Comparison of ENCODE assay signal across 10 cellular contexts in the genomic region with DNA sequence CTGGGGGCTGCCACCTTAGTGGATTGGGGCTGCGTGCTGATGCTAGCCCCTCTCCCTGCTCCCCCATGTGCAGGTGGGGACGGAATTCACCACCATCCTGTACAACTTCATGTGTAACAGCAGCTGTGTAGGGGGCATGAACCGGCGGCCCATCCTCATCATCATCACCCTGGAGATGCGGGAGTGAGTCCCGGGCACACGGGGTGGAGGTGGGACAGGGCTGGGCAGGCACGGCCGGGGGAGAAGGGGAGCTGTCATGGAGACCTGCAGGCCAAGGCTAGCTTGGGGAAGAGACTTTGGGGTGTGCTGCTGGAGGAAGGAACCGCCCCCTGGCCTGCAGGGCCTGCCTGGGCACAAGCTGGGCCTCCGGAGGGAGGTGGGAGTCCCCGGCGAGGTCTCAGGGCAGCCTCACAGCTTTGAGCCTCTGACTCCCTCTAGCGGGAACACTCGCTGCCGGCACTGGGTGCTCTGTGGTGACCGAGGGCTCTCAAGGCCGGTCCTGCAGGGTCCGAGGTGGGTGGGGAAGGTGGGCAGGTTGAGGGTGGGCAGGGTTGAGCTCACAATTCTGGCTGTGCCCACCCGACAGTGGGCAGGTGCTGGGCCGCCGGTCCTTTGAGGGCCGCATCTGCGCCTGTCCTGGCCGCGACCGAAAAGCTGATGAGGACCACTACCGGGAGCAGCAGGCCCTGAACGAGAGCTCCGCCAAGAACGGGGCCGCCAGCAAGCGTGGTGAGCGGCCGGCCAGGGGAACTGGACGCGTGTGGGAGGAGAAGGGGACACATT. TPM values are rescaled to one million over a fixed set of nuclear protein-coding genes. Genes with fewer than 3 reads are reported as not detected.
DNase-seq lines count a peak whose midpoint lies in the region; ATAC-seq and TF ChIP-seq lines count a peak whose summit lies in the region.
"Had no signal": no experiment of that assay in that cellular context is flagged by ENCODE, and none has a peak within 500 bp of the region (broad histone marks: within the 10 kb centered on the region; RNA-seq: fewer than 3 reads in every experiment).

No MANE protein-coding gene starts in this region.

- no peak overlapping the region for H3K27ac Mint-ChIP-seq in naive thymus-derived CD4-positive, alpha-beta T cell
- H3K27ac Mint-ChIP-seq in CD14-positive monocyte: peak overlapping the region in 1 of 7 donors; percentile 61

- no peaks in the 10 kb centered on the region for H3K27me3 ChIP-seq in naive thymus-derived CD4-positive, alpha-beta T cell (ENCODE audit: control insufficient read depth in 2 of 2, insufficient read depth in 2 of 2, low read length in 2 of 2)
- H3K27me3 ChIP-seq: body of pancreas had no signal

- H3K4me1 ChIP-seq in naive thymus-derived CD4-positive, alpha-beta T cell (ENCODE audit: control insufficient read depth in 2 of 2, insufficient read depth in 2 of 2, low read length in 2 of 2): no peaks in the 10 kb centered on the region
- H3K4me1 ChIP-seq: body of pancreas had no signal

- no peak overlapping the region for H3K4me3 ChIP-seq in cardiac fibroblast (replicated peaks in 1 of 2; ENCODE audit: low read depth in 2 of 2, low read length in 2 of 2)
- no peak overlapping the region for H3K4me3 ChIP-seq in naive thymus-derived CD4-positive, alpha-beta T cell (ENCODE audit: low read length)
- H3K4me3 ChIP-seq: body of pancreas had no signal

- peaks cover 0 to 18% (median 0%) of the 10 kb centered on the region in 5 donors for H3K27me3 Mint-ChIP-seq in naive thymus-derived CD4-positive, alpha-beta T cell
- H3K27me3 Mint-ChIP-seq in CD14-positive monocyte (ENCODE audit: low read depth in 3 of 3): peaks cover 2 to 11% (median 5%) of the 10 kb centered on the region in 3 donors

- DNase-seq in ELF-1 (ENCODE audit: low read depth, low spot score) (peak; percentile 72), Kasumi-1 (lab: John Stamatoyannopoulos, UW) (peak; percentile 52 to 60), cardiac fibroblast (ENCODE audit: low read depth in 2 of 2) (peak; percentile 22 to 29), omental fat pad (ENCODE audit: low spot score) (no peak), CD14-positive monocyte (ENCODE audit: low spot score) (no peak), GDM1 (lab: John Stamatoyannopoulos, UW) (no peak)
- no peak for DNase-seq in naive thymus-derived CD4-positive, alpha-beta T cell

- peaks cover 0 to 2% (median 0%) of the 10 kb centered on the region in 11 donors for H3K9me3 Mint-ChIP-seq in naive thymus-derived CD4-positive, alpha-beta T cell
- H3K9me3 Mint-ChIP-seq in CD14-positive monocyte: no peaks in the 10 kb centered on the region

- no peaks in the 10 kb centered on the region for H3K36me3 Mint-ChIP-seq in naive thymus-derived CD4-positive, alpha-beta T cell
- H3K36me3 Mint-ChIP-seq in CD14-positive monocyte: no peaks in the 10 kb centered on the region

- no peak overlapping the region for H3K4me3 Mint-ChIP-seq in naive thymus-derived CD4-positive, alpha-beta T cell
- H3K4me3 Mint-ChIP-seq in CD14-positive monocyte: no peak overlapping the region

- POLR2A ChIA-PET in naive thymus-derived CD4-positive, alpha-beta T cell (lab: Charles Lee): no interaction called here

- TF ChIP-seq CTCF in cardiac fibroblast (IDR thresholded peaks at IDR 0.05; ENCODE audit: low read depth, low read length) (peak; percentile 62), omental fat pad (IDR thresholded peaks at IDR 0.05) (no peak), CD14-positive monocyte (IDR thresholded peaks at IDR 0.05) (no peak)

- intact Hi-C loops in naive thymus-derived CD4-positive, alpha-beta T cell (cut with micrococcal nuclease): no loop called here
- intact Hi-C loops in CD14-positive monocyte (cut with micrococcal nuclease): loop anchor here in 1 of 2 donors (10.0 kb wide), 2 partner anchors 162 to 232 kb away; no protein-coding TSS in a partner anchor

- no peak overlapping the region for H3K27ac ChIP-seq in naive thymus-derived CD4-positive, alpha-beta T cell (ENCODE audit: low read depth, low read length)
- H3K27ac ChIP-seq: body of pancreas, neutrophil had no signal

- CTCF ChIA-PET in naive thymus-derived CD4-positive, alpha-beta T cell (lab: Charles Lee): interaction anchor here (1.6 kb wide), 1 partner anchor 32 kb away, joined by 6 read pairs; no protein-coding TSS in a partner anchor

- H3K9me3 ChIP-seq in naive thymus-derived CD4-positive, alpha-beta T cell (ENCODE audit: control insufficient read depth in 2 of 3, low read length in 3 of 3): no peaks in the 10 kb centered on the region
- H3K9me3 ChIP-seq: body of pancreas, neutrophil had no signal

- H3K4me1 Mint-ChIP-seq in naive thymus-derived CD4-positive, alpha-beta T cell: peaks cover 0 to 4% (median 0%) of the 10 kb centered on the region in 7 donors
- no peaks in the 10 kb centered on the region for H3K4me1 Mint-ChIP-seq in CD14-positive monocyte

- ATAC-seq in naive thymus-derived CD4-positive, alpha-beta T cell: peak; percentile 14
- no peak for ATAC-seq in omental fat pad (ENCODE audit: low FRiP score)
- ATAC-seq in GM21423 (IDR thresholded peaks at IDR 0.05; ENCODE audit: unreplicated experiment): no peak
- ATAC-seq: body of pancreas had no signal

- H3K36me3 ChIP-seq in naive thymus-derived CD4-positive, alpha-beta T cell (ENCODE audit: control insufficient read depth in 2 of 3, insufficient read depth in 3 of 3, low read length in 3 of 3): no peaks in the 10 kb centered on the region
- H3K36me3 ChIP-seq: neutrophil had no signal

RNA-seq across cellular contexts. Expression of a gene that starts 25.0 kb away (rescaled TPM):
- total RNA-seq in naive thymus-derived CD4-positive, alpha-beta T cell: not detected
- not detected for polyA plus RNA-seq in naive thymus-derived CD4-positive, alpha-beta T cell
- not detected for total RNA-seq in omental fat pad
- polyA plus RNA-seq in CD14-positive monocyte: not detected
- total RNA-seq: body of pancreas had no signal

RNA-seq across cellular contexts. Expression of a gene that starts 45.3 kb away (rescaled TPM):
- 1 to 10 TPM in 4 of 5 experiments, under 1 TPM in 1; 0.58 to 4.3 (median 2.3) TPM for total RNA-seq in naive thymus-derived CD4-positive, alpha-beta T cell
- 1 to 10 TPM in 1 of 2 donors, under 1 TPM in 1; 0.75 to 3.0 TPM for polyA plus RNA-seq in naive thymus-derived CD4-positive, alpha-beta T cell
- total RNA-seq in omental fat pad: 1 to 10 TPM in 2 of 4 donors, not detected in 2; 4.3 to 4.6 TPM
- polyA plus RNA-seq in CD14-positive monocyte: 1 to 10 TPM; 1.1 to 1.4 TPM

Comparison
In these comparisons a context has a peak if more than half of its experiments do, and no peak if none do; other contexts are left out.
1. DNase-seq: peak in ELF-1 (single experiment), Kasumi-1 (2 of 2) and cardiac fibroblast (2 of 2); none in naive thymus-derived CD4-positive, alpha-beta T cell (0 of 9), omental fat pad (single experiment), CD14-positive monocyte (single experiment) and GDM1 (single experiment).